ENCODE assay signal across 34 cellular contexts in genomic region chr9:77602852-77603251, GRCh38. TPM values are rescaled to one million over a fixed set of nuclear protein-coding genes. Genes with fewer than 3 reads are reported as not detected.
"Had no signal": no experiment of that assay in that cellular context is flagged by ENCODE, and none has a peak within 500 bp of the region (broad histone marks: within the 10 kb centered on the region; RNA-seq: fewer than 3 reads in every experiment).

No MANE protein-coding gene starts in this region.

- H3K4me3 ChIP-seq: adrenal gland, Peyer's patch, SJSA1 had no signal

- H3K36me3 ChIP-seq: adrenal gland, Peyer's patch, SJSA1 had no signal

- H3K9me3 ChIP-seq: adrenal gland, Peyer's patch, SJSA1, SK-N-SH had no signal

- H3K27ac ChIP-seq: adrenal gland, Peyer's patch, SJSA1 had no signal

- DNase-seq: activated CD4-positive, alpha-beta T cell treated with anti-CD3 and anti-CD28 coated beads for 36 hours; activated CD4-positive, alpha-beta T cell treated with anti-CD3 and anti-CD28 coated beads, Interleukin-2, amount 10 ng/mL, durations not matched to agents 7 days and 5 days; activated CD4-positive, alpha-beta T cell treated with anti-CD3 and anti-CD28 coated beads, Interleukin-2, amount 50 U/mL, for 48 hours; activated CD8-positive, alpha-beta memory T cell treated with anti-CD3 and anti-CD28 coated beads, Interleukin-2, amount 50 U/mL, for 4 hours; activated gamma-delta T cell treated with Interleukin-2 at 50 U/mL for 16 hours; activated naive CD4-positive, alpha-beta T cell treated with anti-CD3 and anti-CD28 coated beads for 36 hours; activated T-cell treated with anti-CD3 and anti-CD28 coated beads for 4 hours; activated T-cell treated with anti-CD3 and anti-CD28 coated beads, Interleukin-2, amount 50 U/mL, for 4 hours; adrenal gland; anterior cingulate cortex; caudate nucleus; NCI-H1092 treated with DMSO at 0.1 percent for 48 hours; NCI-H1417; NCI-H146; NCI-H187; NCI-H2029 treated with DMSO at 0.1 percent for 48 hours; NCI-H2107; NCI-H2171; NCI-H510A; NCI-H526; NCI-H748 treated with DMSO at 0.1 percent for 48 hours; NK-92 treated with Interleukin-12 subunit alpha and Interleukin-12 subunit beta, amount 100 ng/mL, for 24 hours; PC-3; Peyer's patch; RPMI8226; SHP77 treated with DMSO at 0.1 percent for 48 hours; SK-N-SH had no signal

- H3K9ac ChIP-seq: SK-N-SH had no signal

- FAIRE-seq: bronchial epithelial cell, TTC549 had no signal

- ATAC-seq: activated CD4-positive, alpha-beta T cell treated with anti-CD3 and anti-CD28 coated beads for 36 hours; activated CD4-positive, CD25-positive, alpha-beta regulatory T cell treated with anti-CD3 and anti-CD28 coated beads, Interleukin-2, amount 50 U/mL, for 24 hours; activated naive CD4-positive, alpha-beta T cell treated with anti-CD3 and anti-CD28 coated beads, Interleukin-2, amount 50 U/mL, for 72 hours; activated T-cell treated with anti-CD3 and anti-CD28 coated beads, Interleukin-2, amount 50 U/mL, for 4 hours; PC-3 had no signal

- H3K4me1 ChIP-seq: SJSA1 had no signal

- H3K4me2 ChIP-seq: SK-N-SH had no signal

- H3K27me3 ChIP-seq: adrenal gland, Peyer's patch, SJSA1 had no signal

RNA-seq across cellular contexts. Expression of gene GNA14, which starts 45.3 kb away (rescaled TPM):
- total RNA-seq: activated CD4-positive, alpha-beta T cell treated with anti-CD3 and anti-CD28 coated beads, Interleukin-2, amount 10 ng/mL, durations not matched to agents 7 days and 5 days; activated naive CD4-positive, alpha-beta T cell treated with anti-CD3 and anti-CD28 coated beads for 36 hours; activated T-helper 1 cell treated with anti-CD3 and anti-CD28 coated beads, Interleukin-12 subunit alpha, Interleukin-12 subunit beta, Interleukin-2, Interleukin-4 antibody, amounts not matched to agents 30 ng/mL and 10 ng/mL and 1 ng/mL, durations not matched to agents 14 hours and 24 hours and 36 hours; bronchial epithelial cell; LHCN-M2 had no signal
